In genomic region chr9:98922721-98923435, GRCh38 we compare ENCODE assay signal across 17 cellular contexts. TPM values are rescaled to one million over a fixed set of nuclear protein-coding genes. Genes with fewer than 3 reads are reported as not detected.
DNase-seq lines count a peak whose midpoint lies in the region; TF ChIP-seq lines count a peak whose summit lies in the region.
"Had no signal": no experiment of that assay in that cellular context is flagged by ENCODE, and none has a peak within 500 bp of the region (broad histone marks: within the 10 kb centered on the region; RNA-seq: fewer than 3 reads in every experiment).

No MANE protein-coding gene starts in this region.

- no peak overlapping the region for H3K9ac ChIP-seq in KMS-11

- intact Hi-C loops in adrenal gland (cut with DNase I) (no loop called here), MCF 10A (cut with micrococcal nuclease) (no loop called here)

- H3K4me2 ChIP-seq in KMS-11 = peak overlapping the region; percentile 46

- peak overlapping the region; percentile 27; the same call in 1 of the 2 replicates for H3K4me3 ChIP-seq in ACC112 (ENCODE audit: low read depth, low read length)
- no peak overlapping the region for H3K4me3 ChIP-seq in KMS-11 (IDR thresholded peaks at IDR 0.05; ENCODE audit: insufficient read depth, low read depth, low read length)
- no peak overlapping the region for H3K4me3 ChIP-seq in adrenal gland
- H3K4me3 ChIP-seq: psoas muscle had no signal

- WGBS in adrenal gland, 4 donors = 22 to 48% (median 39%) methylated on average over 2 to 4 of the region's 4 CpGs

- no peak for TF ChIP-seq POLR2A in adrenal gland (IDR thresholded peaks at IDR 0.05)

- no peaks in the 10 kb centered on the region for H3K79me2 ChIP-seq in ACC112 (ENCODE audit: control insufficient read depth, insufficient read depth, low read length, unreplicated experiment)
- H3K79me2 ChIP-seq in KMS-11 (ENCODE audit: insufficient read depth, low read depth) = no peaks in the 10 kb centered on the region

- no peaks in the 10 kb centered on the region for H4K20me1 ChIP-seq in KMS-11 (ENCODE audit: insufficient read depth)

- POLR2A ChIA-PET in MCF 10A (lab: Yijun Ruan, JAX) = interaction anchor here (0.6 to 0.7 kb wide), 2 partner anchors 10 to 16 kb away, joined by 3 read pairs; no protein-coding TSS in a partner anchor

- H3K4me3 Mint-ChIP-seq in MCF 10A (ENCODE audit: unreplicated experiment) = no peak overlapping the region
- H3K4me3 Mint-ChIP-seq: activated naive CD8-positive, alpha-beta T cell; H9; T-cell had no signal

- H3K9me3 Mint-ChIP-seq in MCF 10A (ENCODE audit: unreplicated experiment) = no peaks in the 10 kb centered on the region
- H3K9me3 Mint-ChIP-seq: H9, T-cell had no signal

- H3K9me3 ChIP-seq in adrenal gland (replicated peaks in 1 of 3) = no peaks in the 10 kb centered on the region
- H3K9me3 ChIP-seq: psoas muscle had no signal

- peak in 1 of 7 donors; percentile 53 for DNase-seq in adrenal gland
- peak; percentile 53 for DNase-seq in medulla oblongata (ENCODE audit: extremely low spot score)
- DNase-seq in MCF 10A (ENCODE audit: unreplicated experiment) = no peak
- no peak for DNase-seq in NCI-H2081 (lab: John Stamatoyannopoulos, UW)
- no peak for DNase-seq in OCI-M2 (lab: John Stamatoyannopoulos, UW; ENCODE audit: unreplicated experiment)
- DNase-seq in stimulated activated CD4-positive, alpha-beta T cell treated with anti-CD3 and anti-CD28 coated beads, Interleukin-15, amount 100 ng/mL, for 24 hours = no peak
- DNase-seq: activated CD4-positive, CD25-positive, alpha-beta regulatory T cell; activated CD8-positive, alpha-beta memory T cell treated with anti-CD3 and anti-CD28 coated beads, Interleukin-2, amount 50 U/mL, for 48 hours; H9; NCI-H2081 treated with DMSO at 0.1 percent for 48 hours; psoas muscle; stimulated activated CD4-positive, alpha-beta T cell treated with anti-CD3 and anti-CD28 coated beads, Interleukin-1b, Interleukin-23, amount 100 ng/mL, for 48 hours; T-cell had no signal

- H3K36me3 ChIP-seq in ACC112 (ENCODE audit: insufficient read depth, low read length) (no peaks in the 10 kb centered on the region), KMS-11 (ENCODE audit: insufficient read depth) (no peaks in the 10 kb centered on the region), adrenal gland (replicated peaks in 1 of 2) (no peaks in the 10 kb centered on the region)

- no peak overlapping the region for H3K27ac Mint-ChIP-seq in MCF 10A (ENCODE audit: low read depth, unreplicated experiment)
- H3K27ac Mint-ChIP-seq: activated naive CD8-positive, alpha-beta T cell; H9; T-cell had no signal

- H3K4me1 ChIP-seq in ACC112 (ENCODE audit: control insufficient read depth, insufficient read depth, low read length, unreplicated experiment) (peaks cover 8% of the 10 kb centered on the region), KMS-11 (ENCODE audit: low read depth, poor library complexity, severe bottlenecking) (peaks cover 13% of the 10 kb centered on the region), adrenal gland (replicated peaks in 1 of 2) (peaks cover 7 to 35% of the 10 kb centered on the region in 2 donors)
- H3K4me1 ChIP-seq: psoas muscle had no signal

- BruUV-seq in MCF 10A (replicated peaks; lab: Mats Ljungman, UMichigan) = no TSS peak

- H3K27me3 ChIP-seq in ACC112 (ENCODE audit: insufficient read depth, low read length) = no peaks in the 10 kb centered on the region
- no peaks in the 10 kb centered on the region for H3K27me3 ChIP-seq in KMS-11 (ENCODE audit: insufficient read depth, low read depth)
- H3K27me3 ChIP-seq in adrenal gland = no peaks in the 10 kb centered on the region

- CTCF ChIA-PET in MCF 10A (lab: Yijun Ruan, JAX) = interaction anchor here (0.7 to 1.2 kb wide), 2 partner anchors 15 to 75 kb away, joined by 3 read pairs; no protein-coding TSS in a partner anchor

- no peaks in the 10 kb centered on the region for H3K36me3 Mint-ChIP-seq in MCF 10A (ENCODE audit: insufficient read depth, unreplicated experiment)
- H3K36me3 Mint-ChIP-seq: activated naive CD8-positive, alpha-beta T cell; T-cell had no signal

- H2AFZ ChIP-seq in ACC112 (ENCODE audit: low read length, unreplicated experiment) = peak overlapping the region; percentile 39
- H2AFZ ChIP-seq in KMS-11 (ENCODE audit: low read depth) = 0 out of 2 replicates have a peak overlapping the region, but pooled peaks have one; percentile 27

- H3K27ac ChIP-seq in ACC112 (ENCODE audit: low read depth, low read length) (no peak overlapping the region), KMS-11 (no peak overlapping the region), adrenal gland (peak overlapping the region in 3 of 5 donors; percentile 18 to 65 (median 24))
- H3K27ac ChIP-seq: psoas muscle had no signal

- TF ChIP-seq CTCF in KMS-11 (conservative IDR thresholded peaks at IDR 0.05; ENCODE audit: low read depth, low read length) (no peak), adrenal gland (IDR thresholded peaks at IDR 0.05) (no peak), MCF 10A (IDR thresholded peaks at IDR 0.05; ENCODE audit: unreplicated experiment) (no peak)

- no peaks in the 10 kb centered on the region for H3K4me1 Mint-ChIP-seq in MCF 10A (ENCODE audit: insufficient read depth, unreplicated experiment)
- H3K4me1 Mint-ChIP-seq: T-cell had no signal

- H3K27me3 Mint-ChIP-seq in MCF 10A (ENCODE audit: insufficient read depth, unreplicated experiment) = peaks cover 55% of the 10 kb centered on the region

RNA-seq across cellular contexts. Expression of gene COL15A1, which starts 20.8 kb away (rescaled TPM):
- total RNA-seq in adrenal gland = 100 to 1,000 TPM in 4 of 8 donors, 10 to 100 TPM in 4; 66.2 to 320 (median 101) TPM
- 100 to 1,000 TPM in 1 of 3 donors, 10 to 100 TPM in 2; 34.8 to 111 (median 61.2) TPM for polyA plus RNA-seq in adrenal gland
- not detected in 2 replicates for total RNA-seq in MCF 10A (2022)
- total RNA-seq: H9, mononuclear cell had no signal

Comparison
In these comparisons a context has a peak if more than half of its experiments do, and no peak if none do; other contexts are left out.
1. H3K27ac ChIP-seq: peak in adrenal gland (3 of 5); none in ACC112 (single experiment) and KMS-11 (single experiment).
2. RNA of gene COL15A1, which starts 20.8 kb away (total RNA-seq): 66.2 to 320 TPM in adrenal gland; not detected in MCF 10A; every median in the first group is over 10 times any median in the second.